ENCODE assay signal across 27 cellular contexts in genomic region chr22:49718396-49718795, GRCh38.
"Had no signal": no experiment of that assay in that cellular context is flagged by ENCODE, and none has a peak within 500 bp of the region (broad histone marks: within the 10 kb centered on the region; RNA-seq: fewer than 3 reads in every experiment).

No MANE protein-coding gene starts in this region.

- H3K9ac ChIP-seq: parathyroid adenoma had no signal

- H3K36me3 Mint-ChIP-seq: natural killer cell had no signal

- H3K4me3 ChIP-seq: dorsolateral prefrontal cortex, esophagus muscularis mucosa, gastroesophageal sphincter, heart left ventricle, hepatocyte, lower lobe of right lung, prostate gland, right atrium auricular region, smooth muscle cell, suprapubic skin, transverse colon, vagina had no signal

- H3K27ac ChIP-seq: dorsolateral prefrontal cortex, esophagus muscularis mucosa, foreskin keratinocyte, gastroesophageal sphincter, heart left ventricle, hepatocyte, lower lobe of right lung, neutrophil, parathyroid adenoma, prostate gland, right atrium auricular region, suprapubic skin, transverse colon, vagina had no signal

- H3K4me1 ChIP-seq: esophagus muscularis mucosa, foreskin keratinocyte, gastroesophageal sphincter, heart left ventricle, lower lobe of right lung, parathyroid adenoma, prostate gland, right atrium auricular region, suprapubic skin, transverse colon, vagina had no signal

- DNase-seq: effector CD8-positive, alpha-beta T cell; foreskin keratinocyte; heart left ventricle; kidney glomerular epithelial cell; left colon; left ventricle myocardium superior; lower lobe of right lung; natural killer cell; stimulated activated CD4-positive, alpha-beta T cell treated with anti-CD3 and anti-CD28 coated beads, Interleukin-12 subunit alpha, Interleukin-12 subunit beta, amount 100 ng/mL, for 4 hours; stimulated activated CD4-positive, alpha-beta T cell treated with anti-CD3 and anti-CD28 coated beads, Interleukin-1b, Interleukin-23, amount 100 ng/mL, for 48 hours; stimulated activated CD4-positive, alpha-beta T cell treated with anti-CD3 and anti-CD28 coated beads, Interleukin-4, amount 100 ng/mL, for 1 hour; stimulated activated CD8-positive, alpha-beta memory T cell treated with anti-CD3 and anti-CD28 coated beads, Interleukin-4, amount 100 ng/mL, for 48 hours; stimulated activated naive CD4-positive, alpha-beta T cell; stimulated activated naive CD8-positive, alpha-beta T cell treated with anti-CD3 and anti-CD28 coated beads, Interleukin-15, amount 100 ng/mL, for 72 hours; transverse colon had no signal

- H3K27me3 Mint-ChIP-seq: stimulated activated naive CD8-positive, alpha-beta T cell treated with anti-CD3 and anti-CD28 coated beads, Interleukin-15, amount 100 ng/mL, for 72 hours had no signal

- H3K4me1 Mint-ChIP-seq: natural killer cell had no signal

- H3K36me3 ChIP-seq: esophagus muscularis mucosa, gastroesophageal sphincter, heart left ventricle, lower lobe of right lung, neutrophil, prostate gland, right atrium auricular region, suprapubic skin, transverse colon, vagina had no signal

- H3K27ac Mint-ChIP-seq: natural killer cell; stimulated activated naive CD8-positive, alpha-beta T cell treated with anti-CD3 and anti-CD28 coated beads, Interleukin-15, amount 100 ng/mL, for 72 hours had no signal

- H3K9me3 Mint-ChIP-seq: natural killer cell; stimulated activated naive CD8-positive, alpha-beta T cell treated with anti-CD3 and anti-CD28 coated beads, Interleukin-15, amount 100 ng/mL, for 72 hours had no signal

- H3K9me3 ChIP-seq: esophagus muscularis mucosa, gastroesophageal sphincter, heart left ventricle, lower lobe of right lung, neutrophil, prostate gland, right atrium auricular region, suprapubic skin, transverse colon, vagina had no signal

- H3K27me3 ChIP-seq: foreskin keratinocyte, right atrium auricular region, vagina had no signal

- ATAC-seq: foreskin keratinocyte; gastroesophageal sphincter; heart left ventricle; left colon; left ventricle myocardium superior; lower lobe of right lung; natural killer cell; sciatic nerve; stimulated activated naive CD8-positive, alpha-beta T cell treated with anti-CD3 and anti-CD28 coated beads, Interleukin-15, amount 100 ng/mL, for 72 hours had no signal

- H3K4me3 Mint-ChIP-seq: natural killer cell; stimulated activated naive CD8-positive, alpha-beta T cell treated with anti-CD3 and anti-CD28 coated beads, Interleukin-15, amount 100 ng/mL, for 72 hours had no signal
